Comparison of ENCODE assay signal across 31 cellular contexts in the genomic region with DNA sequence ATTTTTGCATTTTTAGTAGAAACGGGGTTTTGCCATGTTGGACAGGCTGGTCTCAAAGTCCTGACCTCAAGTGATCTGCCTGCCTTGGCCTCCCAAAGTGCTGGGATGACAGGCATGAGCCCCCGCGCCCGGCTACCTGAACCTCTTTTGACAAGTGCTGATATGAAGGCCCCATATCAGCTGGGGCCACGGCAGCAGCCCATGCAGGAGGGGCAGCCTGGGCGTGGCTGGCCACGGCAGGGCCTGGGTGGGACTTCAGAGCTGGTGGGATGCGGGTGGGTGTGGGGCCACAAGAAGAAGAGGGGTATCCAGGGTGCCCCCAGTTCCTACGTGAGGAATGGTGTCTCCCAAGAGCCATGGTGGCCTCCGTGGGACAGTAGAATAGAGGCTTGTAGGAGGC.
"Had no signal": no experiment of that assay in that cellular context is flagged by ENCODE, and none has a peak within 500 bp of the region (broad histone marks: within the 10 kb centered on the region; RNA-seq: fewer than 3 reads in every experiment).

No MANE protein-coding gene starts in this region.

- H3K4me1 ChIP-seq: psoas muscle, right lobe of liver, tibial artery, vagina had no signal

- H3K9me3 ChIP-seq: ovary, psoas muscle, right lobe of liver, suprapubic skin, testis, tibial artery, transverse colon, vagina had no signal

- H3K4me3 Mint-ChIP-seq: nephron progenitor cell; stimulated activated memory B cell treated with anti-CD40 and anti-IgM and Interleukin-4, amounts not matched to agents 10 μg/mL and 1 μg/mL and 100 μg/mL, for 72 hours; stimulated activated naive CD8-positive, alpha-beta T cell treated with anti-CD3 and anti-CD28 coated beads, Interleukin-15, amount 100 ng/mL, for 72 hours; type B pancreatic cell had no signal

- H3K27ac Mint-ChIP-seq: nephron progenitor cell; progenitor cell of endocrine pancreas; stimulated activated memory B cell treated with anti-CD40 and anti-IgM and Interleukin-4, amounts not matched to agents 10 μg/mL and 1 μg/mL and 100 μg/mL, for 72 hours; stimulated activated naive CD8-positive, alpha-beta T cell treated with anti-CD3 and anti-CD28 coated beads, Interleukin-15, amount 100 ng/mL, for 72 hours; type B pancreatic cell had no signal

- H3K36me3 ChIP-seq: ovary, right lobe of liver, transverse colon had no signal

- H3K27me3 Mint-ChIP-seq: naive B cell; naive thymus-derived CD8-positive, alpha-beta T cell; progenitor cell of endocrine pancreas; stimulated activated memory B cell treated with anti-CD40 and anti-IgM and Interleukin-4, amounts not matched to agents 10 μg/mL and 1 μg/mL and 100 μg/mL, for 72 hours; stimulated activated naive CD8-positive, alpha-beta T cell treated with anti-CD3 and anti-CD28 coated beads, Interleukin-15, amount 100 ng/mL, for 72 hours; type B pancreatic cell had no signal

- H3K27ac ChIP-seq: ovary, parathyroid adenoma, psoas muscle, right lobe of liver, skin epidermis, spleen, suprapubic skin, testis, tibial artery, transverse colon, vagina had no signal

- DNase-seq: naive B cell; naive thymus-derived CD8-positive, alpha-beta T cell; nephron progenitor cell; occipital lobe; ovary; psoas muscle; right lobe of liver; stimulated activated CD4-positive, alpha-beta T cell treated with anti-CD3 and anti-CD28 coated beads, Interleukin-12 subunit alpha, Interleukin-12 subunit beta, amount 100 ng/mL, for 4 hours; stimulated activated CD4-positive, alpha-beta T cell treated with anti-CD3 and anti-CD28 coated beads, Interleukin-1b, Interleukin-23, amount 100 ng/mL, for 48 hours; stimulated activated CD4-positive, alpha-beta T cell treated with anti-CD3 and anti-CD28 coated beads, Interleukin-4, amount 100 ng/mL, for 1 hour; stimulated activated CD4-positive, alpha-beta T cell treated with anti-CD3 and anti-CD28 coated beads, Interleukin-4, amount 100 ng/mL, for 4 hours; stimulated activated CD8-positive, alpha-beta memory T cell treated with anti-CD3 and anti-CD28 coated beads, Interleukin-4, amount 100 ng/mL, for 48 hours; stimulated activated naive CD4-positive, alpha-beta T cell; stimulated activated naive CD8-positive, alpha-beta T cell treated with anti-CD3 and anti-CD28 coated beads, Interleukin-15, amount 100 ng/mL, for 72 hours; stimulated activated naive CD8-positive, alpha-beta T cell treated with anti-CD3 and anti-CD28 coated beads, Interleukin-15, Interleukin-2, amounts not matched to agents 100 U/mL and 50 U/mL, for 24 hours; substantia nigra; testis; transverse colon had no signal

- H3K4me3 ChIP-seq: ovary, psoas muscle, right lobe of liver, skin epidermis, smooth muscle cell, suprapubic skin, testis, tibial artery, transverse colon, vagina had no signal

- H3K27me3 ChIP-seq: ovary, right lobe of liver, spleen, suprapubic skin, testis, tibial artery, transverse colon, vagina had no signal

- ATAC-seq: naive thymus-derived CD8-positive, alpha-beta T cell; psoas muscle; right cardiac atrium; right lobe of liver; stimulated activated memory B cell treated with anti-CD40 and anti-IgM and Interleukin-4, amounts not matched to agents 10 μg/mL and 1 μg/mL and 100 μg/mL, for 72 hours; stimulated activated naive CD8-positive, alpha-beta T cell treated with anti-CD3 and anti-CD28 coated beads, Interleukin-15, amount 100 ng/mL, for 72 hours; stimulated activated naive CD8-positive, alpha-beta T cell treated with anti-CD3 and anti-CD28 coated beads, Interleukin-15, Interleukin-2, amounts not matched to agents 100 U/mL and 50 U/mL, for 24 hours had no signal

- H3K9me3 Mint-ChIP-seq: neural crest cell, type B pancreatic cell had no signal

- FAIRE-seq: urothelium cell line had no signal
